ENCODE assay signal across 25 cellular contexts in genomic region chr21:42500736-42501135, GRCh38. TPM values are rescaled to one million over a fixed set of nuclear protein-coding genes. Genes with fewer than 3 reads are reported as not detected.
"Had no signal": no experiment of that assay in that cellular context is flagged by ENCODE, and none has a peak within 500 bp of the region (broad histone marks: within the 10 kb centered on the region; RNA-seq: fewer than 3 reads in every experiment).

No MANE protein-coding gene starts in this region.

- H3K9me3 Mint-ChIP-seq: activated B cell treated with CpG ODN at 0.5 μM for 24 hours; activated CD4-positive, alpha-beta T cell treated with anti-CD3 and anti-CD28 coated beads, Interleukin-2, amount 10 ng/mL, durations not matched to agents 24 days and 14 days; activated naive CD4-positive, alpha-beta T cell treated with anti-CD3 and anti-CD28 coated beads for 36 hours; activated T-helper 17 cell treated with anti-CD3 and anti-CD28 coated beads, Interleukin-2, amount 50 U/mL, for 72 hours had no signal

- DNase-seq: activated B cell treated with CpG ODN at 0.5 μM for 24 hours; activated CD4-positive, alpha-beta T cell treated with anti-CD3 and anti-CD28 coated beads for 1 hour; activated CD4-positive, alpha-beta T cell treated with anti-CD3 and anti-CD28 coated beads, Interleukin-2, amount 10 ng/mL, durations not matched to agents 24 days and 14 days; activated CD4-positive, alpha-beta T cell treated with anti-CD3 and anti-CD28 coated beads, Interleukin-2, amount 50 U/mL, for 48 hours; activated gamma-delta T cell; activated naive CD4-positive, alpha-beta T cell treated with anti-CD3 and anti-CD28 coated beads for 36 hours; activated T-cell treated with anti-CD3 and anti-CD28 coated beads, Interleukin-2, amount 50 U/mL, for 48 hours; amygdala; brain microvascular endothelial cell; Kasumi-1; KBM-7; NCI-H1092; NCI-H1417; NCI-H1930; NCI-H2171; NCI-H2227 treated with DMSO at 0.1 percent for 48 hours; NCI-H526 treated with DMSO at 0.1 percent for 48 hours; NCI-H82; SIG-M5; T-helper 17 cell; T-helper 9 cell had no signal

- H3K27me3 Mint-ChIP-seq: activated B cell treated with CpG ODN at 0.5 μM for 24 hours; activated naive CD8-positive, alpha-beta T cell; activated T-helper 17 cell treated with anti-CD3 and anti-CD28 coated beads, Interleukin-2, amount 50 U/mL, for 72 hours had no signal

- H3K27me3 ChIP-seq: brain microvascular endothelial cell had no signal

- H3K36me3 Mint-ChIP-seq: activated naive CD8-positive, alpha-beta T cell had no signal

- H3K27ac ChIP-seq: brain microvascular endothelial cell had no signal

- H3K4me3 Mint-ChIP-seq: activated B cell treated with CpG ODN at 0.5 μM for 24 hours; activated CD4-positive, alpha-beta T cell treated with anti-CD3 and anti-CD28 coated beads, Interleukin-2, amount 10 ng/mL, durations not matched to agents 24 days and 14 days; activated naive CD4-positive, alpha-beta T cell treated with anti-CD3 and anti-CD28 coated beads for 36 hours; activated naive CD8-positive, alpha-beta T cell; activated T-helper 17 cell treated with anti-CD3 and anti-CD28 coated beads, Interleukin-2, amount 50 U/mL, for 72 hours; T-helper 17 cell had no signal

- H3K36me3 ChIP-seq: brain microvascular endothelial cell had no signal

- ATAC-seq: activated T-helper 17 cell treated with anti-CD3 and anti-CD28 coated beads, Interleukin-2, amount 50 U/mL, for 72 hours; T-helper 17 cell had no signal

- H3K27ac Mint-ChIP-seq: activated B cell treated with CpG ODN at 0.5 μM for 24 hours; activated CD4-positive, alpha-beta T cell treated with anti-CD3 and anti-CD28 coated beads, Interleukin-2, amount 10 ng/mL, durations not matched to agents 24 days and 14 days; activated naive CD4-positive, alpha-beta T cell treated with anti-CD3 and anti-CD28 coated beads for 36 hours; activated naive CD8-positive, alpha-beta T cell; activated T-helper 17 cell treated with anti-CD3 and anti-CD28 coated beads, Interleukin-2, amount 50 U/mL, for 72 hours; T-helper 17 cell had no signal

RNA-seq across cellular contexts. Expression of gene RSPH1, which starts 4.7 kb away (rescaled TPM):
- total RNA-seq: activated CD4-positive, alpha-beta T cell treated with anti-CD3 and anti-CD28 coated beads, Interleukin-2, amount 10 ng/mL, durations not matched to agents 24 days and 14 days; cardiac septum; M059J had no signal
